8 cellular contexts compared by ENCODE assay signal in genomic region chr2:111897630-111897923, GRCh38. TPM values are rescaled to one million over a fixed set of nuclear protein-coding genes. Genes with fewer than 3 reads are reported as not detected.
DNase-seq lines count a peak whose midpoint lies in the region; ATAC-seq and TF ChIP-seq lines count a peak whose summit lies in the region.

No MANE protein-coding gene starts in this region.

- H3K4me1 ChIP-seq in tibial artery: peaks cover 0 to 37% (median 13%) of the 10 kb centered on the region in 4 donors

- no peak for ATAC-seq in activated T-helper 17 cell treated with anti-CD3 and anti-CD28 coated beads, Interleukin-2, amount 50 U/mL, for 72 hours (replicated peaks)
- ATAC-seq in activated CD4-positive, CD25-positive, alpha-beta regulatory T cell treated with anti-CD3 and anti-CD28 coated beads, Interleukin-2, amount 50 U/mL, for 24 hours: no peak

- H3K4me3 ChIP-seq in tibial artery: peak overlapping the region; percentile 89 to 92

- H3K27me3 ChIP-seq in layer of hippocampus (ENCODE audit: control insufficient read depth, insufficient read depth, low read length): no peaks in the 10 kb centered on the region
- H3K27me3 ChIP-seq in tibial artery: no peaks in the 10 kb centered on the region

- H3K36me3 ChIP-seq in tibial artery: no peaks in the 10 kb centered on the region

- TF ChIP-seq CTCF in tibial artery (IDR thresholded peaks at IDR 0.05): no peak

- intact Hi-C loops in tibial artery (cut with DNase I; ENCODE audit: low total_unique reads): loop anchor here (5.0 to 10.0 kb wide), 2 partner anchors 150 to 377 kb away; partner anchors contain the start of gene ZC3H6

- CTCF ChIA-PET in activated CD4-positive, alpha-beta T cell treated with anti-CD3 and anti-CD28 coated beads, Interleukin-2, amount 10 ng/mL, durations not matched to agents 7 days and 5 days (lab: Charles Lee): interaction anchor here (2.2 kb wide), 1 partner anchor 34 kb away, joined by 5 read pairs; no protein-coding TSS in a partner anchor

- POLR2A ChIA-PET in activated CD4-positive, alpha-beta T cell treated with anti-CD3 and anti-CD28 coated beads, Interleukin-2, amount 10 ng/mL, durations not matched to agents 7 days and 5 days (lab: Charles Lee): no interaction called here

- peaks cover 37% of the 10 kb centered on the region for H3K27me3 Mint-ChIP-seq in activated CD4-positive, alpha-beta T cell treated with anti-CD3 and anti-CD28 coated beads, Interleukin-2, amount 10 ng/mL, durations not matched to agents 7 days and 5 days
- H3K27me3 Mint-ChIP-seq in activated T-helper 17 cell treated with anti-CD3 and anti-CD28 coated beads, Interleukin-2, amount 50 U/mL, for 72 hours: peaks cover 9% of the 10 kb centered on the region

- peaks cover 13% of the 10 kb centered on the region for H3K4me1 Mint-ChIP-seq in activated CD4-positive, alpha-beta T cell treated with anti-CD3 and anti-CD28 coated beads, Interleukin-2, amount 10 ng/mL, durations not matched to agents 7 days and 5 days
- H3K4me1 Mint-ChIP-seq in activated T-helper 17 cell treated with anti-CD3 and anti-CD28 coated beads, Interleukin-2, amount 50 U/mL, for 72 hours: no peaks in the 10 kb centered on the region

- H3K9me3 ChIP-seq in tibial artery: no peaks in the 10 kb centered on the region

- peak overlapping the region; percentile 69 for H3K4me3 Mint-ChIP-seq in activated CD4-positive, alpha-beta T cell treated with anti-CD3 and anti-CD28 coated beads, Interleukin-2, amount 10 ng/mL, durations not matched to agents 7 days and 5 days
- peak overlapping the region; percentile 78 for H3K4me3 Mint-ChIP-seq in activated T-helper 17 cell treated with anti-CD3 and anti-CD28 coated beads, Interleukin-2, amount 50 U/mL, for 72 hours

- no peak overlapping the region for H3K27ac Mint-ChIP-seq in activated CD4-positive, alpha-beta T cell treated with anti-CD3 and anti-CD28 coated beads, Interleukin-2, amount 10 ng/mL, durations not matched to agents 7 days and 5 days
- H3K27ac Mint-ChIP-seq in activated T-helper 17 cell treated with anti-CD3 and anti-CD28 coated beads, Interleukin-2, amount 50 U/mL, for 72 hours: no peak overlapping the region

- no peaks in the 10 kb centered on the region for H3K9me3 Mint-ChIP-seq in activated CD4-positive, alpha-beta T cell treated with anti-CD3 and anti-CD28 coated beads, Interleukin-2, amount 10 ng/mL, durations not matched to agents 7 days and 5 days
- H3K9me3 Mint-ChIP-seq in activated T-helper 17 cell treated with anti-CD3 and anti-CD28 coated beads, Interleukin-2, amount 50 U/mL, for 72 hours: no peaks in the 10 kb centered on the region

- H3K36me3 Mint-ChIP-seq in activated CD4-positive, alpha-beta T cell treated with anti-CD3 and anti-CD28 coated beads, Interleukin-2, amount 10 ng/mL, durations not matched to agents 7 days and 5 days (ENCODE audit: low read depth): no peaks in the 10 kb centered on the region
- no peaks in the 10 kb centered on the region for H3K36me3 Mint-ChIP-seq in activated T-helper 17 cell treated with anti-CD3 and anti-CD28 coated beads, Interleukin-2, amount 50 U/mL, for 72 hours (ENCODE audit: low read depth)

- H3K27ac ChIP-seq in layer of hippocampus (ENCODE audit: low read depth, low read length) (peak overlapping the region; percentile 87), tibial artery (peak overlapping the region; percentile 92 to 95)

- no peak for DNase-seq in activated CD4-positive, alpha-beta T cell treated with anti-CD3 and anti-CD28 coated beads, Interleukin-2, amount 10 ng/mL, durations not matched to agents 7 days and 5 days
- no peak for DNase-seq in activated CD4-positive, alpha-beta T cell treated with anti-CD3 and anti-CD28 coated beads for 4 hours
- DNase-seq in tibial artery (no peak), NCI-H345 (lab: John Stamatoyannopoulos, UW) (no peak), retina (no peak)

RNA-seq across cellular contexts. Expression of gene MERTK, which starts 0.8 kb away (rescaled TPM):
- under 1 TPM; 0.20 to 0.21 TPM for total RNA-seq in activated CD4-positive, alpha-beta T cell treated with anti-CD3 and anti-CD28 coated beads, Interleukin-2, amount 10 ng/mL, durations not matched to agents 7 days and 5 days
- total RNA-seq in activated T-helper 17 cell treated with anti-CD3 and anti-CD28 coated beads, Interleukin-2, amount 50 U/mL, for 72 hours: under 1 TPM; 0.43 to 0.87 TPM

RNA-seq across cellular contexts. Expression of gene ANAPC1, which starts 13.6 kb away (rescaled TPM):
- 10 to 100 TPM; 55.1 to 62.9 TPM for total RNA-seq in activated CD4-positive, alpha-beta T cell treated with anti-CD3 and anti-CD28 coated beads, Interleukin-2, amount 10 ng/mL, durations not matched to agents 7 days and 5 days
- 100 to 1,000 TPM in 1 of 2 donors, 10 to 100 TPM in 1; 75.6 to 119 TPM for total RNA-seq in activated T-helper 17 cell treated with anti-CD3 and anti-CD28 coated beads, Interleukin-2, amount 50 U/mL, for 72 hours
